10 cellular contexts compared by ENCODE assay signal in the genomic region with DNA sequence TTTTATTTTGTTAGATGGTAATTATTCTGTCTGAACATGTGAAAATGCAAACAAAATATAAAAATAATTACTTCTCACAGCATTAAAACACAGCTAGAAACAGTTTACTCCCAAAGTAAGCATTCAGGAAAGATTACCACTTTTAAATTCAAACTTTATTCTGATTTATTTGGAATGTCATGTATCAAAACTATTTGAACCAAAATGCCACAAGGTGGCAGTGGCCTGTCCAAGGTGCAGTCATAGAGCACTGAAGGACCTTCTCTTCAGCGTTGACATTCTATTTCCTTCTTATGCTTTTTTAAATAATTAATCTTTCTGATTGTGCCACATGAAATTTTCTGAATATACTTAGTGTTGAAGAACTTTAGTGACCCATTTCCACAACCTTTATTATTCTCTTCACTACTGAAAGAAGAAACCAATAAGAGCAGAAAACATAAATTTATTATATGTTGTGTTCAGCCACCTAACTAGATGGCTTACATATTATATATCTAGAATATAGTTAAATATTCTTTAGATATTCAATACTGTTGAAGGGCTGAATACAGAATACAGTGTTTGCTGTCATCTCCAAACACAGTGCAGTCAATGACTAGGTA.
A peak's percentile ranks its signal among the peaks of the same experiment; 100 is the strongest.
DNase-seq lines count a peak whose midpoint lies in the region; ATAC-seq and TF ChIP-seq lines count a peak whose summit lies in the region.
"Had no signal": no experiment of that assay in that cellular context is flagged by ENCODE, and none has a peak within 500 bp of the region (broad histone marks: within the 10 kb centered on the region; RNA-seq: fewer than 3 reads in every experiment).

No MANE protein-coding gene starts in this region.

- H2BK5ac ChIP-seq in neuronal stem cell (ENCODE audit: low read length): no peak overlapping the region

- H3K14ac ChIP-seq in neuronal stem cell (ENCODE audit: low read length): no peak overlapping the region

- H3K4me3 Mint-ChIP-seq in nephron (no peak overlapping the region), WTC11 (no peak overlapping the region)

- no peak overlapping the region for H3K27ac ChIP-seq in neuronal stem cell (replicated peaks; ENCODE audit: low read length)

- H3K4ac ChIP-seq in neuronal stem cell (ENCODE audit: low read length): no peak overlapping the region

- peak; percentile 28 for TF ChIP-seq CTCF in GM10266 (IDR thresholded peaks at IDR 0.05; ENCODE audit: control insufficient read depth, insufficient read depth, low read depth, missing control alignments)
- TF ChIP-seq CTCF in cardiac fibroblast (IDR thresholded peaks at IDR 0.05; ENCODE audit: low read depth, low read length): peak; percentile 4
- TF ChIP-seq CTCF in nephron (IDR thresholded peaks at IDR 0.05; ENCODE audit: unreplicated experiment in 3 of 3): peak; percentile 22 to 44 (median 42)
- no peak for TF ChIP-seq CTCF in WTC11 (IDR thresholded peaks at IDR 0.05)

- H2AK5ac ChIP-seq in neuronal stem cell (ENCODE audit: low read depth, low read length): no peak overlapping the region

- no peak overlapping the region for H3K18ac ChIP-seq in neuronal stem cell (ENCODE audit: low read length)

- no peak overlapping the region for H3K4me2 ChIP-seq in neuronal stem cell (ENCODE audit: insufficient read depth, low read length, poor library complexity, severe bottlenecking)

- H3K36me3 Mint-ChIP-seq in nephron (ENCODE audit: low read depth): peaks cover 3% of the 10 kb centered on the region
- peaks cover 2% of the 10 kb centered on the region; the same call in 1 of the 2 replicates for H3K36me3 Mint-ChIP-seq in WTC11

- no peak overlapping the region for H2AFZ ChIP-seq in neuronal stem cell (ENCODE audit: low read length)

- peaks cover 0 to 2% of the 10 kb centered on the region in 2 donors for H3K9me3 ChIP-seq in neuronal stem cell (replicated peaks in 1 of 2; ENCODE audit: control insufficient read depth in 2 of 2, insufficient read depth in 1 of 2, low read depth in 1 of 2, low read length in 2 of 2)

- H4K8ac ChIP-seq in neuronal stem cell (ENCODE audit: low read depth, low read length): no peak overlapping the region

- CTCF ChIA-PET in WTC11 (lab: Charles Lee): no interaction called here

- no peak overlapping the region for H3K4me3 ChIP-seq in cardiac fibroblast (replicated peaks in 1 of 2; ENCODE audit: low read depth in 2 of 2, low read length in 2 of 2)
- no peak overlapping the region for H3K4me3 ChIP-seq in neuronal stem cell (ENCODE audit: low read length in 2 of 2)

- H3K9ac ChIP-seq in neuronal stem cell (ENCODE audit: low read depth, low read length, poor library complexity): no peak overlapping the region

- WGBS in neuronal stem cell (ENCODE audit: extremely low coverage in 2 of 2, insufficient read length in 2 of 2, insufficient replicate concordance in 1 of 2), 2 donors: no CpG with 5 or more reads among the region's 1 CpG

- no peak overlapping the region for H2BK12ac ChIP-seq in neuronal stem cell (ENCODE audit: low read length)

- no peak overlapping the region for H2BK15ac ChIP-seq in neuronal stem cell (ENCODE audit: low read length)

- H2BK120ac ChIP-seq in neuronal stem cell (ENCODE audit: low read depth, low read length): no peak overlapping the region

- H3K27me3 ChIP-seq in neuronal stem cell (ENCODE audit: control insufficient read depth in 3 of 3, insufficient read depth in 3 of 3, low read depth in 1 of 3, low read length in 3 of 3): no peaks in the 10 kb centered on the region

- H3K27ac Mint-ChIP-seq in nephron (no peak overlapping the region), WTC11 (no peak overlapping the region)

- no peaks in the 10 kb centered on the region for H3K79me1 ChIP-seq in neuronal stem cell (ENCODE audit: low read depth, low read length)

- no peaks in the 10 kb centered on the region for H3K36me3 ChIP-seq in neuronal stem cell (replicated peaks in 1 of 2; ENCODE audit: control insufficient read depth in 2 of 2, insufficient read depth in 2 of 2, low read length in 2 of 2)

- H3K9me3 Mint-ChIP-seq in nephron (peaks cover 11% of the 10 kb centered on the region), WTC11 (peaks cover 3% of the 10 kb centered on the region)

- DNase-seq in GM10266 (ENCODE audit: extremely low spot score): no peak
- peak; percentile 17 for DNase-seq in LHCN-M2 (ENCODE audit: low read depth)
- peak; percentile 6 to 7 for DNase-seq in cardiac fibroblast (ENCODE audit: low read depth in 2 of 2)
- no peak for DNase-seq in WTC11 (ENCODE audit: low spot score)
- DNase-seq in neuronal stem cell (ENCODE audit: low spot score): no peak
- DNase-seq: head of caudate nucleus, NCI-H1930 had no signal

- POLR2A ChIA-PET in WTC11 (lab: Charles Lee): no interaction called here

- no peaks in the 10 kb centered on the region for H3K4me1 ChIP-seq in neuronal stem cell (ENCODE audit: control insufficient read depth in 2 of 2, insufficient read depth in 1 of 2, low read depth in 1 of 2, low read length in 2 of 2)

- ATAC-seq in HG02870 (IDR thresholded peaks at IDR 0.05; ENCODE audit: unreplicated experiment) (no peak), WTC11 (no peak), GM19328 (IDR thresholded peaks at IDR 0.05; ENCODE audit: unreplicated experiment) (no peak)

- H4K91ac ChIP-seq in neuronal stem cell (ENCODE audit: low read depth, low read length, poor library complexity): no peak overlapping the region

- H3K27me3 Mint-ChIP-seq in nephron (ENCODE audit: low read depth) (no peaks in the 10 kb centered on the region), WTC11 (ENCODE audit: low read depth) (no peaks in the 10 kb centered on the region)

- H3K4me1 Mint-ChIP-seq in nephron (no peaks in the 10 kb centered on the region), WTC11 (peaks cover 5% of the 10 kb centered on the region)

- H3K23ac ChIP-seq in neuronal stem cell (ENCODE audit: low read depth, low read length, poor library complexity): no peak overlapping the region

TF ChIP-seq in WTC11, 78 proteins besides CTCF, POLR2A, EP300 and RAD21:
- TF ChIP-seq, protein P1, sequence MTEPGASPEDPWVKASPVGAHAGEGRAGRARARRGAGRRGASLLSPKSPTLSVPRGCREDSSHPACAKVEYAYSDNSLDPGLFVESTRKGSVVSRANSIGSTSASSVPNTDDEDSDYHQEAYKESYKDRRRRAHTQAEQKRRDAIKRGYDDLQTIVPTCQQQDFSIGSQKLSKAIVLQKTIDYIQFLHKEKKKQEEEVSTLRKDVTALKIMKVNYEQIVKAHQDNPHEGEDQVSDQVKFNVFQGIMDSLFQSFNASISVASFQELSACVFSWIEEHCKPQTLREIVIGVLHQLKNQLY (CRISPR knock-in tag; IDR thresholded peaks at IDR 0.05): no peak
- TF ChIP-seq FOXJ3 (CRISPR knock-in tag; IDR thresholded peaks at IDR 0.05; ENCODE audit: borderline replicate concordance): no peak
- TF ChIP-seq, protein P2, sequence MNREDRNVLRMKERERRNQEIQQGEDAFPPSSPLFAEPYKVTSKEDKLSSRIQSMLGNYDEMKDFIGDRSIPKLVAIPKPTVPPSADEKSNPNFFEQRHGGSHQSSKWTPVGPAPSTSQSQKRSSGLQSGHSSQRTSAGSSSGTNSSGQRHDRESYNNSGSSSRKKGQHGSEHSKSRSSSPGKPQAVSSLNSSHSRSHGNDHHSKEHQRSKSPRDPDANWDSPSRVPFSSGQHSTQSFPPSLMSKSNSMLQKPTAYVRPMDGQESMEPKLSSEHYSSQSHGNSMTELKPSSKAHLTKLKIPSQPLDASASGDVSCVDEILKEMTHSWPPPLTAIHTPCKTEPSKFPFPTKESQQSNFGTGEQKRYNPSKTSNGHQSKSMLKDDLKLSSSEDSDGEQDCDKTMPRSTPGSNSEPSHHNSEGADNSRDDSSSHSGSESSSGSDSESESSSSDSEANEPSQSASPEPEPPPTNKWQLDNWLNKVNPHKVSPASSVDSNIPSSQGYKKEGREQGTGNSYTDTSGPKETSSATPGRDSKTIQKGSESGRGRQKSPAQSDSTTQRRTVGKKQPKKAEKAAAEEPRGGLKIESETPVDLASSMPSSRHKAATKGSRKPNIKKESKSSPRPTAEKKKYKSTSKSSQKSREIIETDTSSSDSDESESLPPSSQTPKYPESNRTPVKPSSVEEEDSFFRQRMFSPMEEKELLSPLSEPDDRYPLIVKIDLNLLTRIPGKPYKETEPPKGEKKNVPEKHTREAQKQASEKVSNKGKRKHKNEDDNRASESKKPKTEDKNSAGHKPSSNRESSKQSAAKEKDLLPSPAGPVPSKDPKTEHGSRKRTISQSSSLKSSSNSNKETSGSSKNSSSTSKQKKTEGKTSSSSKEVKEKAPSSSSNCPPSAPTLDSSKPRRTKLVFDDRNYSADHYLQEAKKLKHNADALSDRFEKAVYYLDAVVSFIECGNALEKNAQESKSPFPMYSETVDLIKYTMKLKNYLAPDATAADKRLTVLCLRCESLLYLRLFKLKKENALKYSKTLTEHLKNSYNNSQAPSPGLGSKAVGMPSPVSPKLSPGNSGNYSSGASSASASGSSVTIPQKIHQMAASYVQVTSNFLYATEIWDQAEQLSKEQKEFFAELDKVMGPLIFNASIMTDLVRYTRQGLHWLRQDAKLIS (CRISPR knock-in tag; IDR thresholded peaks at IDR 0.05; ENCODE audit: borderline replicate concordance): no peak
- no peak for TF ChIP-seq ZNF317 (CRISPR knock-in tag; IDR thresholded peaks at IDR 0.05; ENCODE audit: borderline replicate concordance, low read depth)

Comparison
In these comparisons a context has a peak if more than half of its experiments do, and no peak if none do; other contexts are left out.
1. DNase-seq: peak in LHCN-M2 (single experiment) and cardiac fibroblast (2 of 2); none in GM10266 (single experiment), WTC11 (single experiment) and neuronal stem cell (single experiment).